11 cellular contexts compared by ENCODE assay signal in the genomic region with DNA sequence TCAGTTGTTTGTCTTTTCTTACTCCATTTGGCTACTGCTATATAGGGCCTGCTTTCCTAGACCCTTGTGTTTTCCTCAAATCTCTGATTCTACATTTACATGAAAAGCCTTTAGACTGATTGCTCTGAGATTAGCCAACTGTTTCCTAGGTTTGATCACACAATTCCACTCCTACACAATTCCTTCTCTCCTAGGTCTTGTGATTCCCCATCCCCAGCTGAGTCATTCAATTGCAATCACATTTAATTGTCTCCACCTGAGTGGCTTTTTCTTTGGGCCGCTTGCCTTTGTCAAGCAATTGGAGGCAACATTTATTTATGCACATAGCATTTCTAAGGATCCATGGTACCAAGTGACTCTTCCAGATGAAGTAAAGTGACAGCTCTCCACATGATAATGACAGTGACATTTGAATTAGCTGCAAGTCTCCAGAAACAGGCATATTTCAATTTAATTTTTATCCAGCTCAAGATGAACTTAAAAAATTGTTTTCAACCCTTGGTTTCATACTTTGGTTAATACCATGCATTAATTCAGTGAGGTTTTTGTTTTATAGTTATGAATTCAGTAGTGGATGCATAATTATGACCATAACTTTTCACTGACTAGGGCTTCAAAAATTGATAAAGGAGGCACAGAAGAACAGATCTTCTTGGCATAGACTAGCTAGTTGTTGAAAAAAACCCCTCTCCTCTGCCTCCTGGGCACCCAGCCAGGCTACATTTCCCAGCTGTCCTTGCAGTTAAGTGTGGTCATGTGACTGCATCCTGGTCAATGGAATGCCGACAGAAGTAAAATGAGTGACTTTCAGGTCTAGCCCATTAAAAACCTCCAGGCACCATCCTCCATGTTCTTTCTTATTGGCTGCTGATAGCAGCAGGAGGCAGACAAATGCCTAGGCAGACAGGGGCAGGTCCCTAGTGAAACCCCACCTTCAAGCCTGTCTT. TPM values are rescaled to one million over a fixed set of nuclear protein-coding genes. Genes with fewer than 3 reads are reported as not detected.
DNase-seq lines count a peak whose midpoint lies in the region; ATAC-seq and TF ChIP-seq lines count a peak whose summit lies in the region.
"Had no signal": no experiment of that assay in that cellular context is flagged by ENCODE, and none has a peak within 500 bp of the region (broad histone marks: within the 10 kb centered on the region; RNA-seq: fewer than 3 reads in every experiment).

No MANE protein-coding gene starts in this region.

- no peaks in the 10 kb centered on the region for H3K27me3 ChIP-seq in uterus
- H3K27me3 ChIP-seq: right lobe of liver had no signal

- no peak for TF ChIP-seq CTCF in uterus (IDR thresholded peaks at IDR 0.05)

- ATAC-seq in HG03521 (IDR thresholded peaks at IDR 0.05; ENCODE audit: unreplicated experiment) (no peak), HG03442 (IDR thresholded peaks at IDR 0.05; ENCODE audit: unreplicated experiment) (no peak)

- no peaks in the 10 kb centered on the region for H3K36me3 ChIP-seq in uterus
- H3K36me3 ChIP-seq: right lobe of liver had no signal

- DNase-seq in NCI-H748 (lab: John Stamatoyannopoulos, UW; ENCODE audit: unreplicated experiment) = peak; percentile 52
- no peak for DNase-seq in NCI-H748 treated with DMSO at 0.1 percent for 48 hours (lab: John Stamatoyannopoulos, UW)
- peak; percentile 44 for DNase-seq in iPS-NIHi7 (ENCODE audit: extremely low spot score)
- peak in 1 of 2 donors; percentile 36 for DNase-seq in uterus
- DNase-seq in NCI-H2029 treated with DMSO at 0.1 percent for 48 hours (lab: John Stamatoyannopoulos, UW) = no peak
- DNase-seq: activated naive CD4-positive, alpha-beta T cell treated with anti-CD3 and anti-CD28 coated beads for 36 hours; AML-193; right lobe of liver had no signal

- H3K4me1 ChIP-seq in uterus = no peaks in the 10 kb centered on the region
- H3K4me1 ChIP-seq: right lobe of liver had no signal

- intact Hi-C loops in uterus (cut with DNase I; ENCODE audit: low total_unique reads) = no loop called here

- no peaks in the 10 kb centered on the region for H3K9me3 ChIP-seq in uterus

- H3K27ac ChIP-seq in angular gyrus (ENCODE audit: low read depth, low read length) = peak overlapping the region; percentile 35
- H3K27ac ChIP-seq in uterus = peak overlapping the region; percentile 29 to 59
- H3K27ac ChIP-seq: right lobe of liver had no signal

- no peak overlapping the region for H3K4me3 ChIP-seq in uterus
- H3K4me3 ChIP-seq: right lobe of liver had no signal

- no peak for TF ChIP-seq POLR2A in uterus (IDR thresholded peaks at IDR 0.05)

RNA-seq across cellular contexts. Expression of a gene that starts 35.6 kb away (rescaled TPM):
- total RNA-seq in uterus = not detected
- total RNA-seq: activated naive CD4-positive, alpha-beta T cell treated with anti-CD3 and anti-CD28 coated beads for 36 hours; right lobe of liver had no signal

Comparison
In these comparisons a context has a peak if more than half of its experiments do, and no peak if none do; other contexts are left out.
1. DNase-seq: peak in NCI-H748 (single experiment) and iPS-NIHi7 (single experiment); none in NCI-H748 treated with DMSO at 0.1 percent for 48 hours (single experiment) and NCI-H2029 treated with DMSO at 0.1 percent for 48 hours (single experiment).